Comparison of ENCODE assay signal across 21 cellular contexts in the genomic region with DNA sequence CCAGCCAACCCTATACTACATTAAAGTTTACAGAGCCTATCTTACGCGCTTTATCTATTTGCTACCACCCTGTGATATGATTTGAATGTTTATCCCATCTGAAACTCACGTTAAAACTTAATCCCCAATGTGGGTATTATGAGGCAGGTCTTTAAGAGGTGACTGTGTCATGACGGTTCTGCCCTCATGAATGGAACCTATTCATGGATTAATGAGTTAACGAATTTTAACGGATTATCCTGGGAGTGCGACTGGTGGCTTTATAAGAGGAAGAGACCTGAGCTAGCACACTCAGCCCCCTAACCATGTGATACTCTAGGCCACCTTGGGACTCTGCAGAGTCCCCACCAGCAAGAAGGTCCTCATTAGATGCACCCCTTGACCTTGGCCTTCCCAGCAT. TPM values are rescaled to one million over a fixed set of nuclear protein-coding genes. Genes with fewer than 3 reads are reported as not detected.
DNase-seq lines count a peak whose midpoint lies in the region; ATAC-seq, FAIRE-seq and TF ChIP-seq lines count a peak whose summit lies in the region.
"Had no signal": no experiment of that assay in that cellular context is flagged by ENCODE, and none has a peak within 500 bp of the region (broad histone marks: within the 10 kb centered on the region; RNA-seq: fewer than 3 reads in every experiment).

No MANE protein-coding gene starts in this region.

- H3K27me3 ChIP-seq in uterus = no peaks in the 10 kb centered on the region
- H3K27me3 ChIP-seq: gastroesophageal sphincter, stomach, vagina had no signal

- DNase-seq in activated naive CD4-positive, alpha-beta T cell treated with anti-CD3 and anti-CD28 coated beads, Interleukin-2, amount 10 ng/mL, durations not matched to agents 7 days and 5 days = no peak
- no peak for DNase-seq in activated naive CD4-positive, alpha-beta T cell treated with anti-CD3 and anti-CD28 coated beads for 36 hours
- peak; percentile 89 for DNase-seq in NCI-H82 treated with DMSO at 0.1 percent for 48 hours (lab: John Stamatoyannopoulos, UW; ENCODE audit: unreplicated experiment)
- DNase-seq in chondrocyte (ENCODE audit: low spot score) = no peak
- no peak for DNase-seq in uterus
- DNase-seq in HTR-8/SVneo (ENCODE audit: insufficient read length, low spot score) = no peak
- DNase-seq: activated CD8-positive, alpha-beta memory T cell treated with anti-CD3 and anti-CD28 coated beads for 24 hours; activated effector memory CD4-positive, alpha-beta T cell treated with anti-CD3 and anti-CD28 coated beads, Interleukin-2, amount 50 U/mL, for 16 hours; cortex of kidney; left ventricle myocardium inferior; NCI-H1436 treated with DMSO at 0.1 percent for 48 hours; SHP77; stimulated activated CD4-positive, alpha-beta T cell treated with anti-CD3 and anti-CD28 coated beads, Interleukin-12 subunit alpha, Interleukin-12 subunit beta, amount 100 ng/mL, for 4 hours; stomach had no signal

- no peaks in the 10 kb centered on the region for H3K9me3 ChIP-seq in uterus
- H3K9me3 ChIP-seq: gastroesophageal sphincter, left ventricle myocardium inferior, prostate gland, stomach, vagina had no signal

- H3K27ac Mint-ChIP-seq in activated naive CD4-positive, alpha-beta T cell treated with anti-CD3 and anti-CD28 coated beads, Interleukin-2, amount 10 ng/mL, durations not matched to agents 7 days and 5 days = peak overlapping the region; percentile 77
- H3K27ac Mint-ChIP-seq in activated naive CD4-positive, alpha-beta T cell treated with anti-CD3 and anti-CD28 coated beads for 36 hours = no peak overlapping the region
- peak overlapping the region; percentile 27 for H3K27ac Mint-ChIP-seq in chondrocyte (ENCODE audit: unreplicated experiment)

- TF ChIP-seq CTCF in chondrocyte (IDR thresholded peaks at IDR 0.05) (no peak), uterus (IDR thresholded peaks at IDR 0.05) (no peak)

- TF ChIP-seq POLR2A in uterus (IDR thresholded peaks at IDR 0.05) = no peak

- CTCF ChIA-PET in activated naive CD4-positive, alpha-beta T cell treated with anti-CD3 and anti-CD28 coated beads, Interleukin-2, amount 10 ng/mL, durations not matched to agents 7 days and 5 days (lab: Charles Lee) = no interaction called here
- CTCF ChIA-PET in activated naive CD4-positive, alpha-beta T cell treated with anti-CD3 and anti-CD28 coated beads for 36 hours (lab: Charles Lee) = no interaction called here

- no peaks in the 10 kb centered on the region for H3K27me3 Mint-ChIP-seq in activated naive CD4-positive, alpha-beta T cell treated with anti-CD3 and anti-CD28 coated beads, Interleukin-2, amount 10 ng/mL, durations not matched to agents 7 days and 5 days
- no peaks in the 10 kb centered on the region for H3K27me3 Mint-ChIP-seq in activated naive CD4-positive, alpha-beta T cell treated with anti-CD3 and anti-CD28 coated beads for 36 hours (ENCODE audit: low read depth)
- no peaks in the 10 kb centered on the region for H3K27me3 Mint-ChIP-seq in chondrocyte (ENCODE audit: low read depth)

- no peak overlapping the region for H3K4me3 Mint-ChIP-seq in activated naive CD4-positive, alpha-beta T cell treated with anti-CD3 and anti-CD28 coated beads, Interleukin-2, amount 10 ng/mL, durations not matched to agents 7 days and 5 days
- no peak overlapping the region for H3K4me3 Mint-ChIP-seq in activated naive CD4-positive, alpha-beta T cell treated with anti-CD3 and anti-CD28 coated beads for 36 hours
- no peak overlapping the region for H3K4me3 Mint-ChIP-seq in chondrocyte (ENCODE audit: unreplicated experiment)

- peak overlapping the region; percentile 65 to 79 for H3K27ac ChIP-seq in uterus
- H3K27ac ChIP-seq: prostate gland had no signal

- ATAC-seq in GM19035 (IDR thresholded peaks at IDR 0.05; ENCODE audit: unreplicated experiment) = no peak
- no peak for ATAC-seq in GM18520 (IDR thresholded peaks at IDR 0.05; ENCODE audit: unreplicated experiment)
- ATAC-seq: gastroesophageal sphincter had no signal

- no peak for FAIRE-seq in HTR-8/SVneo (lab: Jason Lieb, UNC)
- FAIRE-seq: H54, TTC549 had no signal

- no peaks in the 10 kb centered on the region for H3K9me3 Mint-ChIP-seq in activated naive CD4-positive, alpha-beta T cell treated with anti-CD3 and anti-CD28 coated beads, Interleukin-2, amount 10 ng/mL, durations not matched to agents 7 days and 5 days
- no peaks in the 10 kb centered on the region for H3K9me3 Mint-ChIP-seq in activated naive CD4-positive, alpha-beta T cell treated with anti-CD3 and anti-CD28 coated beads for 36 hours
- no peaks in the 10 kb centered on the region for H3K9me3 Mint-ChIP-seq in chondrocyte (ENCODE audit: low read depth)

- intact Hi-C loops in activated naive CD4-positive, alpha-beta T cell treated with anti-CD3 and anti-CD28 coated beads for 36 hours (cut with micrococcal nuclease) = no loop called here
- intact Hi-C loops in uterus (cut with DNase I; ENCODE audit: low total_unique reads) = no loop called here

- no peaks in the 10 kb centered on the region for H3K36me3 ChIP-seq in uterus
- H3K36me3 ChIP-seq: gastroesophageal sphincter, left ventricle myocardium inferior, prostate gland, stomach, vagina had no signal

- peaks cover 65% of the 10 kb centered on the region for H3K4me1 Mint-ChIP-seq in activated naive CD4-positive, alpha-beta T cell treated with anti-CD3 and anti-CD28 coated beads, Interleukin-2, amount 10 ng/mL, durations not matched to agents 7 days and 5 days
- H3K4me1 Mint-ChIP-seq in activated naive CD4-positive, alpha-beta T cell treated with anti-CD3 and anti-CD28 coated beads for 36 hours (ENCODE audit: low read depth) = peaks cover 74% of the 10 kb centered on the region
- H3K4me1 Mint-ChIP-seq in chondrocyte (ENCODE audit: low read depth) = peaks cover 42% of the 10 kb centered on the region

- H3K4me3 ChIP-seq in uterus = no peak overlapping the region
- H3K4me3 ChIP-seq: gastroesophageal sphincter, prostate gland, stomach, vagina had no signal

- peaks cover 11% of the 10 kb centered on the region for H3K36me3 Mint-ChIP-seq in activated naive CD4-positive, alpha-beta T cell treated with anti-CD3 and anti-CD28 coated beads, Interleukin-2, amount 10 ng/mL, durations not matched to agents 7 days and 5 days
- no peaks in the 10 kb centered on the region for H3K36me3 Mint-ChIP-seq in activated naive CD4-positive, alpha-beta T cell treated with anti-CD3 and anti-CD28 coated beads for 36 hours (ENCODE audit: low read depth)
- no peaks in the 10 kb centered on the region for H3K36me3 Mint-ChIP-seq in chondrocyte (ENCODE audit: low read depth)

- H3K4me1 ChIP-seq in uterus = peaks cover 0 to 4% of the 10 kb centered on the region in 2 donors

RNA-seq across cellular contexts. Expression of a gene that starts 37.8 kb away (rescaled TPM):
- total RNA-seq in activated naive CD4-positive, alpha-beta T cell treated with anti-CD3 and anti-CD28 coated beads for 36 hours = 10 to 100 TPM; 41.1 to 43.3 TPM
- total RNA-seq in chondrocyte = 56.0 to 58.6 TPM (median 58.5 TPM) in 3 replicates
- total RNA-seq in uterus = 100 to 1,000 TPM in 1 of 4 donors, 10 to 100 TPM in 3; 40.0 to 129 (median 76.6) TPM
